ENCODE assay signal across 13 cellular contexts in the genomic region with DNA sequence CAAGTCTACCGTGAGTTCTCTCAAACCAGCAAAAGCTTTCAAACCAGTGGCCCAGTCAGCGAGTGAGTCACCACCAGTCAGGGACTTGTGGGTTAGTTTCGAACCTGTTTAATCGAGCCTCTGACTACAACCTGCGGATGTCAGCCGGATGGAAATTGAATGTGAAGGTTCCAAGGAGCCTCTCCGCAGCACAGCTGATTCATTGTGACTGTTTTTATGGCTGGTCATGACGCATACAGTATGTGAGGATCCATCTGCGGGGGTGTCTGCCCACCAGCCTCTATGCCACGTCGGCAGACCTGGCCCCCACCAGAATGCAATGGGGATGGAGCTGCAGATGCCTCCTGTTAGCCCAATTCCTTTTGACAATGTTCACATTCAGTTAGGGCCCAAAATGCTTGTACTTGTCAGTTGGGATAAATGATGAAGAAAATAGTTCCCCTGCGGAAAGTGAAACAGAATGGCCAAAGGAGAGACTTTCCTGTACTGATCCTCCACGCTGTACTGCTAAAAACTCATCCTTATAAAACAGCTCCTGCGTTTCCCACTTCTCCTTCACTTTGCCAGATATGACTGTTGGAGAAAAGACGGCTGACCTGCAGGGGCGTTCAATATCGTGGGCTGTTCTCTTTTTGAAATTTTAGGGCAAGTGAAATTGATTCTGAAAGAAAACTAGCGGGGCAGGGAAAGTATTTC.
DNase-seq lines count a peak whose midpoint lies in the region; ATAC-seq and TF ChIP-seq lines count a peak whose summit lies in the region.
"Had no signal": no experiment of that assay in that cellular context is flagged by ENCODE, and none has a peak within 500 bp of the region (broad histone marks: within the 10 kb centered on the region; RNA-seq: fewer than 3 reads in every experiment).

No MANE protein-coding gene starts in this region.

- no peak for ATAC-seq in HG02623 (IDR thresholded peaks at IDR 0.05; ENCODE audit: unreplicated experiment)
- ATAC-seq: natural killer cell treated with Interleukin-12 subunit alpha and Interleukin-12 subunit beta and Interleukin-15 and Interleukin-18, amount 100 ng/mL, for 72 hours had no signal

- no peak overlapping the region for H2AFZ ChIP-seq in mammary epithelial cell (ENCODE audit: low read depth, low read length)

- BruUV-seq in mammary epithelial cell (replicated peaks; lab: Mats Ljungman, UMichigan) = no TSS peak

- no peaks in the 10 kb centered on the region for H4K20me1 ChIP-seq in mammary epithelial cell (ENCODE audit: insufficient read depth, low read length)

- DNase-seq in Daoy (ENCODE audit: low read depth) (peak; percentile 90), M059J (ENCODE audit: low read depth) (peak; percentile 100), mammary epithelial cell (peak; percentile 7), non-pigmented ciliary epithelial cell (ENCODE audit: low read depth) (peak; percentile 85), erythroblast (lab: John Stamatoyannopoulos, UW) (no peak)
- no peak for DNase-seq in activated CD4-positive, alpha-beta T cell treated with anti-CD3 and anti-CD28 coated beads for 1 hour
- DNase-seq in stimulated activated CD4-positive, alpha-beta T cell treated with anti-CD3 and anti-CD28 coated beads, Interleukin-12 subunit alpha, Interleukin-12 subunit beta, amount 100 ng/mL, for 4 hours = no peak
- DNase-seq: activated effector memory CD4-positive, alpha-beta T cell treated with anti-CD3 and anti-CD28 coated beads, Interleukin-2, amount 50 U/mL, for 16 hours; H7; NCI-H1436; NCI-H2227 treated with DMSO at 0.1 percent for 48 hours had no signal

- dilution Hi-C loops in mammary epithelial cell (cut with HindIII; ENCODE audit: low sequenced_read_pairs) = no loop called here

- TF ChIP-seq CTCF in mammary epithelial cell (conservative IDR thresholded peaks at IDR 0.05 in 1 of 2, IDR thresholded peaks at IDR 0.05 in 1 of 2; ENCODE audit: extremely low read depth in 1 of 2, insufficient read depth in 1 of 2, low read depth in 1 of 2, low read length in 2 of 2) = no peak

- H3K9me3 ChIP-seq in mammary epithelial cell (replicated peaks; ENCODE audit: insufficient read depth, low read length) = no peaks in the 10 kb centered on the region

- no peak overlapping the region for H3K9ac ChIP-seq in mammary epithelial cell (ENCODE audit: insufficient read depth, low read length)

- WGBS in mammary epithelial cell (ENCODE audit: low coverage, missing lambda C conversion rate) = 80% methylated on average over 15 of the region's 18 CpGs

- H3K27ac ChIP-seq in mammary epithelial cell (ENCODE audit: insufficient read depth, low read depth, low read length) = no peak overlapping the region

- no peaks in the 10 kb centered on the region for H3K27me3 ChIP-seq in mammary epithelial cell (ENCODE audit: insufficient read depth, low read length)

- intact Hi-C loops in mammary epithelial cell (cut with micrococcal nuclease) = no loop called here

- no peak overlapping the region for H3K4me2 ChIP-seq in mammary epithelial cell (ENCODE audit: insufficient read depth, low read depth, low read length)

- no peak for TF ChIP-seq POLR2A in erythroblast (IDR thresholded peaks at IDR 0.05; ENCODE audit: low read length)

- CTCF ChIA-PET in mammary epithelial cell (lab: Charles Lee; ENCODE audit: low non-redundant PET) = no interaction called here

- no peak overlapping the region for H3K4me3 ChIP-seq in mammary epithelial cell (replicated peaks in 1 of 3; ENCODE audit: insufficient read depth in 1 of 3, low read depth in 2 of 3, low read length in 3 of 3)

- in situ Hi-C loops in mammary epithelial cell (cut with MboI; ENCODE audit: low sequenced_read_pairs in 2 of 2) = no loop called here

- H3K79me2 ChIP-seq in mammary epithelial cell (ENCODE audit: insufficient read depth, low read length) = no peaks in the 10 kb centered on the region

- H3K36me3 ChIP-seq in mammary epithelial cell (ENCODE audit: insufficient read depth, low read length) = no peaks in the 10 kb centered on the region

- H3K4me1 ChIP-seq in mammary epithelial cell (ENCODE audit: insufficient read depth, low read length) = peaks cover 5% of the 10 kb centered on the region

Comparison
In these comparisons a context has a peak if more than half of its experiments do, and no peak if none do; other contexts are left out.
1. DNase-seq: peak in Daoy (single experiment), M059J (single experiment), mammary epithelial cell (single experiment) and non-pigmented ciliary epithelial cell (single experiment); none in activated CD4-positive, alpha-beta T cell treated with anti-CD3 and anti-CD28 coated beads for 1 hour (single experiment), erythroblast (0 of 2) and stimulated activated CD4-positive, alpha-beta T cell treated with anti-CD3 and anti-CD28 coated beads, Interleukin-12 subunit alpha, Interleukin-12 subunit beta, amount 100 ng/mL, for 4 hours (single experiment).